8 cellular contexts compared by ENCODE assay signal in genomic region chr17:2929881-2930533, GRCh38.
DNase-seq lines count a peak whose midpoint lies in the region; TF ChIP-seq lines count a peak whose summit lies in the region.

No MANE protein-coding gene starts in this region.

- intact Hi-C loops in stomach (cut with DNase I; ENCODE audit: low total_unique reads), result loop anchor here (5.0 kb wide), 1 partner anchor 83 kb away; no protein-coding TSS in a partner anchor

- TF ChIP-seq EP300 in stomach (IDR thresholded peaks at IDR 0.05), result no peak

- no peak overlapping the region for H3K4me3 ChIP-seq in stomach

- H3K27me3 ChIP-seq in stomach, result no peaks in the 10 kb centered on the region

- WGBS in stomach, 5 donors, result 47 to 57% (median 54%) methylated on average over 12 to 15 of the region's 15 CpGs

- H3K27ac ChIP-seq in stomach, result peak overlapping the region; percentile 20 to 44 (median 39)

- H3K4me1 ChIP-seq in stomach, result peaks cover 0 to 20% (median 9%) of the 10 kb centered on the region in 4 donors

- TF ChIP-seq CTCF in stomach (IDR thresholded peaks at IDR 0.05), result peak in 5 of 7 experiments; percentile 34 to 83 (median 71)

- no peak for TF ChIP-seq POLR2A in stomach (IDR thresholded peaks at IDR 0.05)

- DNase-seq in NCI-H1417 (lab: John Stamatoyannopoulos, UW), result peak in 2 of 3 experiments; percentile 3 to 14
- DNase-seq in NCI-H1417 treated with DMSO at 0.1 percent for 48 hours (lab: John Stamatoyannopoulos, UW), result no peak
- peak; percentile 49 for DNase-seq in NCI-H460 (ENCODE audit: extremely low read depth, low read depth)
- peak; percentile 33 for DNase-seq in activated naive CD4-positive, alpha-beta T cell treated with anti-CD3 and anti-CD28 coated beads, Interleukin-2, amount 50 U/mL, for 16 hours
- DNase-seq in islet precursor cell, result peak; percentile 93
- DNase-seq in stomach, result peak; percentile 71
- DNase-seq in NCI-H1092 treated with DMSO at 0.1 percent for 48 hours (lab: John Stamatoyannopoulos, UW), result no peak
- no peak for DNase-seq in foreskin melanocyte

- H3K36me3 ChIP-seq in stomach, result peaks cover 0 to 14% (median 4%) of the 10 kb centered on the region in 4 donors

- no peaks in the 10 kb centered on the region for H3K9me3 ChIP-seq in stomach

Comparison
In these comparisons a context has a peak if more than half of its experiments do, and no peak if none do; other contexts are left out.
1. DNase-seq: peak in NCI-H1417 (2 of 3), NCI-H460 (single experiment), activated naive CD4-positive, alpha-beta T cell treated with anti-CD3 and anti-CD28 coated beads, Interleukin-2, amount 50 U/mL, for 16 hours (single experiment), islet precursor cell (single experiment) and stomach (single experiment); none in NCI-H1417 treated with DMSO at 0.1 percent for 48 hours (single experiment), NCI-H1092 treated with DMSO at 0.1 percent for 48 hours (single experiment) and foreskin melanocyte (single experiment).